In the genomic region with DNA sequence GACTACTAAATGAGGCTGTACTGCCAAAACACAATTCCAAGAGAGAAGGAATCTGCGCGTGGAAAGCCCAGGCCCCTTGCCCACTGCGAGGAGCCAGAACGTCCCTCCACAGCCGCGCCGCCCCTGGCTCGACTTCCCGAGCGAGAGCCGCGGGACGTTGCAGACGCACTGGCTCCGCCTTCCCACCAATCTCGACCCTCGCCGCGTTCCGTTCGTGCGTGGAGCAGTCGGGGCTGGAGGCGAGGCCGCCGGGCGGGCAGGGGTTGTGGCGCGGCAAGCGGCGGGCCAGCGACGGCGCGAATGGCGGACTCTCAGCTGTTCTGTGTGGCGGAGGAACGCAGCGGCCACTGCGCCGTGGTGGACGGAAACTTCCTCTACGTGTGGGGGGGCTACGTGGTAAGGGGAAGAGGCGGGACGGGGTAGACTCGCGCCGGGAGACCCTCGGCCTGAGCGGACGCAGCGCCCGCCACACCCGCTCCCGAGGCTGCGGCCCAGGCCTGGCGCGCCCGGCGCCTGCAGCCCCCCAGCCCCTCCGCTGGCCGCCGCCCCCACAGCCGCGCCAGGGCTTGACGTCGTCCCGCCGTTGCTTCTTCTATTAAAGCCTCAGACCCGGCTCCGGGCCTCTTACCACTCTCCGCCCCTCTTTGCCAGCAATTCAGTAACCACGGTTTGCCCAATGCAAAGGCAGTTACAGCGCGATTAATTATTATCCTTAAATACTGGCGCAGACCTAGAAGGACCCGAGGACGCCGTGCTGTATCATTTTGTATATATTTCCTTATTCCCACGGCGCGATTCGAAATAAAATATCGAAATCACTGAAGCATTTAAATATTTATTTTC, we compare ENCODE assay signal across 8 cellular contexts. TPM values are rescaled to one million over a fixed set of nuclear protein-coding genes. Genes with fewer than 3 reads are reported as not detected.
DNase-seq lines count a peak whose midpoint lies in the region; ATAC-seq and TF ChIP-seq lines count a peak whose summit lies in the region.

A gene with protein sequence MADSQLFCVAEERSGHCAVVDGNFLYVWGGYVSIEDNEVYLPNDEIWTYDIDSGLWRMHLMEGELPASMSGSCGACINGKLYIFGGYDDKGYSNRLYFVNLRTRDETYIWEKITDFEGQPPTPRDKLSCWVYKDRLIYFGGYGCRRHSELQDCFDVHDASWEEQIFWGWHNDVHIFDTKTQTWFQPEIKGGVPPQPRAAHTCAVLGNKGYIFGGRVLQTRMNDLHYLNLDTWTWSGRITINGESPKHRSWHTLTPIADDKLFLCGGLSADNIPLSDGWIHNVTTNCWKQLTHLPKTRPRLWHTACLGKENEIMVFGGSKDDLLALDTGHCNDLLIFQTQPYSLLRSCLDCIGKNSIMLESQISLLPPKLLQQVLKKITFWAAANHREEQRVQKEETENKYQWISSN (plus strand): TSS at position 226 of the 843 bp plus-strand sequence. CDS start 75 bp downstream, at position 301.

- ATAC-seq in GM18873 (IDR thresholded peaks at IDR 0.05; ENCODE audit: low FRiP score, unreplicated experiment) (peak; percentile 56), HG03135 (IDR thresholded peaks at IDR 0.05; ENCODE audit: unreplicated experiment) (peak; percentile 66)

- POLR2A ChIA-PET in A673 (lab: Charles Lee; ENCODE audit: low non-redundant PET) = no interaction called here

- no peaks in the 10 kb centered on the region for H3K36me3 ChIP-seq in A673 (ENCODE audit: insufficient read depth, low read length, poor library complexity, severe bottlenecking)

- no peaks in the 10 kb centered on the region for H3K9me3 ChIP-seq in A673 (ENCODE audit: low read depth, low read length, poor library complexity, severe bottlenecking)

- CTCF ChIA-PET in A673 (lab: Charles Lee) = interaction anchor here (0.6 kb wide), 1 partner anchor 16 kb away, joined by 3 read pairs; no protein-coding TSS in a partner anchor

- TSS peak; percentile 58 for BruUV-seq in A673 (replicated peaks; lab: Mats Ljungman, UMichigan)

- peaks cover 4% of the 10 kb centered on the region for H3K4me1 ChIP-seq in A673 (ENCODE audit: insufficient read depth, low read length, poor library complexity, severe bottlenecking)

- H3K27ac ChIP-seq in A673 (ENCODE audit: low read depth, low read length, poor library complexity, severe bottlenecking) = peak within 1 kb of the TSS; percentile 90

- H3K27me3 ChIP-seq in A673 (replicated peaks; ENCODE audit: insufficient read depth, low read depth, low read length, poor library complexity) = no peaks in the 10 kb centered on the region

- peak within 1 kb of the TSS; percentile 62 for H3K4me3 ChIP-seq in A673 (ENCODE audit: low read depth, low read length, poor library complexity, severe bottlenecking)

- TF ChIP-seq CTCF in A673 (conservative IDR thresholded peaks at IDR 0.05; ENCODE audit: low read depth, low read length) = no peak

- peak; percentile 88 for DNase-seq in A673 (ENCODE audit: low spot score)
- DNase-seq in NCI-H226 = peak; percentile 40
- peak; percentile 50 to 62 for DNase-seq in activated CD4-positive, alpha-beta T cell treated with anti-CD3 and anti-CD28 coated beads for 24 hours (ENCODE audit: low read depth in 2 of 2)
- peak; percentile 83 for DNase-seq in cerebellum (ENCODE audit: low spot score)
- peak; percentile 78 for DNase-seq in kidney tubule cell (ENCODE audit: low spot score)
- DNase-seq in stimulated activated CD4-positive, alpha-beta T cell treated with anti-CD3 and anti-CD28 coated beads, Interleukin-15, amount 100 ng/mL, for 48 hours (ENCODE audit: low read depth in 2 of 2) = peak; percentile 52 to 67

- intact Hi-C loops in A673 (cut with micrococcal nuclease; ENCODE audit: unreplicated experiment) = loop anchor here (2.0 kb wide), 1 partner anchor 76 kb away; a partner anchor contains a TSS

RNA-seq across cellular contexts. Expression of the gene that starts here (rescaled TPM):
- 1.3 TPM in 2 replicates for total RNA-seq in A673 (2021)
- 9.9 TPM for total RNA-seq in cerebellum

Comparison
In these comparisons a context has a peak if more than half of its experiments do, and no peak if none do; other contexts are left out.
1. Peak in every context shown above with its lines: DNase-seq, ATAC-seq, H3K4me3 ChIP-seq and H3K27ac ChIP-seq.